7 cellular contexts compared by ENCODE assay signal in the genomic region with DNA sequence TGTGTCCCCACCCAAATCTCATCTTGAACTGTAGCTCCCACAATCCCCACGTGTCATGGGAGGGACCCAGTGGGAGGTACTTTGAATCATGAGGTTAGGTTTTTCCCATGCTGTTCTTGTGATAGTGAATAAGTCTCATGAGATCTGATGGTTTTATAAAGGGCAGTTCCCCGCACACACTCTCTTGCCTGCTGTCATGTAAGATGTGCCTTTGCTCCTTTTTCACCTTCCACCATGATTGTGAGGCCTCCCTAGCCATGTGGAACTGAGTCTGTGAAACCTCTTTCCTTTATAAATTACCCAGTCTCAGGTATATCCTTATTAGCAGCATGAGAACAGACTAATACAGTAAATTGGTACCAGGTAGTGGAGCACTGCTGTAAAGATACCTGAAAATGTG. TPM values are rescaled to one million over a fixed set of nuclear protein-coding genes. Genes with fewer than 3 reads are reported as not detected.
"Had no signal": no experiment of that assay in that cellular context is flagged by ENCODE, and none has a peak within 500 bp of the region (broad histone marks: within the 10 kb centered on the region; RNA-seq: fewer than 3 reads in every experiment).

No MANE protein-coding gene starts in this region.

RNA-seq across cellular contexts. Expression of a gene that starts 13.3 kb away (rescaled TPM):
- total RNA-seq: astrocyte, bronchial epithelial cell, cardiac septum, cerebellum, fibroblast of lung, fibroblast of villous mesenchyme, gastroesophageal sphincter had no signal
- polyA plus RNA-seq: fibroblast of lung had no signal
